In genomic region chr17:19202448-19202847, GRCh38 we compare ENCODE assay signal across 7 cellular contexts. TPM values are rescaled to one million over a fixed set of nuclear protein-coding genes. Genes with fewer than 3 reads are reported as not detected.
DNase-seq lines count a peak whose midpoint lies in the region; ATAC-seq and TF ChIP-seq lines count a peak whose summit lies in the region.
"Not testable (repeated sequence)": the region's sequence is repeated elsewhere in the genome, so short reads cannot be mapped to it uniquely, and the experiment has no call there.

No MANE protein-coding gene starts in this region.

- not testable (repeated sequence) for H3K36me3 Mint-ChIP-seq in activated T-cell treated with anti-CD3 and anti-CD28 coated beads, Interleukin-2, amount 50 U/mL, for 72 hours (ENCODE audit: insufficient read depth in 2 of 2); natural killer cell

- not testable (repeated sequence) for H3K27me3 ChIP-seq in heart right ventricle

- H3K9me3 ChIP-seq in heart right ventricle, result not testable (repeated sequence)

- DNase-seq in activated T-cell treated with anti-CD3 and anti-CD28 coated beads, Interleukin-2, amount 50 U/mL, for 72 hours; heart right ventricle; natural killer cell: not testable (repeated sequence)

- H3K27ac ChIP-seq in heart right ventricle, result not testable (repeated sequence)

- not testable (repeated sequence) for H3K9me3 Mint-ChIP-seq in activated T-cell treated with anti-CD3 and anti-CD28 coated beads, Interleukin-2, amount 50 U/mL, for 72 hours; natural killer cell

- intact Hi-C loops in heart right ventricle (cut with DNase I); natural killer cell (cut with micrococcal nuclease): not testable (repeated sequence)

- H3K27me3 Mint-ChIP-seq in activated T-cell treated with anti-CD3 and anti-CD28 coated beads, Interleukin-2, amount 50 U/mL, for 72 hours (ENCODE audit: low read depth); natural killer cell (ENCODE audit: low read depth in 2 of 2): not testable (repeated sequence)

- no CpG with 5 or more reads among the region's 20 CpGs for WGBS in heart right ventricle, 2 donors

- ATAC-seq in GM18858 (IDR thresholded peaks at IDR 0.05; ENCODE audit: unreplicated experiment) (peak; percentile 37), GM21447 (IDR thresholded peaks at IDR 0.05; ENCODE audit: unreplicated experiment) (peak; percentile 75), HG02885 (IDR thresholded peaks at IDR 0.05; ENCODE audit: poor library complexity, unreplicated experiment) (peak; percentile 79), HG03565 (IDR thresholded peaks at IDR 0.05; ENCODE audit: unreplicated experiment) (peak; percentile 65), heart right ventricle (peak; percentile 91 to 98 (median 96)), natural killer cell (peak; percentile 95 to 100 (median 100))
- peak; percentile 99 for ATAC-seq in activated T-cell treated with anti-CD3 and anti-CD28 coated beads, Interleukin-2, amount 50 U/mL, for 72 hours (replicated peaks in 1 of 2)

- TF ChIP-seq CTCF in heart right ventricle (IDR thresholded peaks at IDR 0.05); natural killer cell (IDR thresholded peaks at IDR 0.05): not testable (repeated sequence)

- not testable (repeated sequence) for H3K27ac Mint-ChIP-seq in activated T-cell treated with anti-CD3 and anti-CD28 coated beads, Interleukin-2, amount 50 U/mL, for 72 hours; natural killer cell

- H3K36me3 ChIP-seq in heart right ventricle, result not testable (repeated sequence)

- not testable (repeated sequence) for H3K4me3 ChIP-seq in heart right ventricle

- not testable (repeated sequence) for H3K4me3 Mint-ChIP-seq in activated T-cell treated with anti-CD3 and anti-CD28 coated beads, Interleukin-2, amount 50 U/mL, for 72 hours; natural killer cell

- not testable (repeated sequence) for H3K4me1 Mint-ChIP-seq in activated T-cell treated with anti-CD3 and anti-CD28 coated beads, Interleukin-2, amount 50 U/mL, for 72 hours (ENCODE audit: low read depth); natural killer cell

- H3K4me1 ChIP-seq in heart right ventricle, result not testable (repeated sequence)

RNA-seq across cellular contexts. Expression of gene EPN2, which starts 34.7 kb away (rescaled TPM):
- total RNA-seq in activated T-cell treated with anti-CD3 and anti-CD28 coated beads, Interleukin-2, amount 50 U/mL, for 72 hours, result 1 to 10 TPM; 5.3 to 9.0 TPM
- 10 to 100 TPM; 42.7 to 83.1 (median 58.8) TPM for total RNA-seq in heart right ventricle
- polyA plus RNA-seq in heart right ventricle, result 10 to 100 TPM; 20.0 to 27.9 TPM
- 10 to 100 TPM in 1 of 3 donors, 1 to 10 TPM in 2; 2.0 to 13.8 (median 4.9) TPM for total RNA-seq in natural killer cell

Comparison
In these comparisons a context has a peak if more than half of its experiments do, and no peak if none do; other contexts are left out.
1. ATAC-seq: peak in every context shown above with its lines; median percentile 100 in natural killer cell; 99 in activated T-cell treated with anti-CD3 and anti-CD28 coated beads, Interleukin-2, amount 50 U/mL, for 72 hours; 96 in heart right ventricle; 79 in HG02885; 75 in GM21447; 65 in HG03565; 37 in GM18858.